ENCODE assay signal across 11 cellular contexts in the genomic region with DNA sequence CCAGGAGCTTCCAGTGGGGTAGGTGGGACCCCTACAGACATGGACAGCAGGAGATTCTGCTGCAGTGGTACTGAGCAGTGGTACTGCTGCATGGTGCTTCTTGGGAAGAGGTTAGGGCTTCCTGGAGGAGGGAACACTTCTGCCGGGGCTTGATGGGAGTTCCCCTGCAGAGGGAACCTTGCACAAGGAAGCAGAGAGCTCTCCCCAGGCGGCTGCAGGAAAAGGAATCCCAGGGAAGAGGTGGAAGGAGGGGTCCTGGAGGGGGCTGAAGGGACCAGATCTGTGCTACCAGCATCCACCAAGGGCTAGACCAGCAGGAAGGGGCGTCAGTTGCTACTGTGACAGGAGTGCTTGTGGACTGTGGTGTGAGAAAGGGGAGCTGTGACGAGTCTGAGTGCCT. TPM values are rescaled to one million over a fixed set of nuclear protein-coding genes. Genes with fewer than 3 reads are reported as not detected.
DNase-seq lines count a peak whose midpoint lies in the region; ATAC-seq and TF ChIP-seq lines count a peak whose summit lies in the region.
"Had no signal": no experiment of that assay in that cellular context is flagged by ENCODE, and none has a peak within 500 bp of the region (broad histone marks: within the 10 kb centered on the region; RNA-seq: fewer than 3 reads in every experiment).

No MANE protein-coding gene starts in this region.

- 60 to 68% methylated on average over 3 of the region's 4 CpGs for WGBS in mesodermal cell (ENCODE audit: insufficient coverage in 2 of 2), 2 experiments

- no peak overlapping the region for H3K27ac ChIP-seq in mesodermal cell (ENCODE audit: low read depth, low read length, severe bottlenecking)

- TF ChIP-seq CTCF in omental fat pad (IDR thresholded peaks at IDR 0.05): no peak

- no peaks in the 10 kb centered on the region for H3K9me3 Mint-ChIP-seq in stimulated activated naive CD8-positive, alpha-beta T cell treated with anti-CD3 and anti-CD28 coated beads, Interleukin-15, Interleukin-2, amounts not matched to agents 100 ng/mL and 50 ng/mL, for 24 hours
- H3K9me3 Mint-ChIP-seq in activated naive CD8-positive, alpha-beta T cell treated with anti-CD3 and anti-CD28 coated beads, Interleukin-2, amount 50 U/mL, for 24 hours: no peaks in the 10 kb centered on the region

- H3K9me3 ChIP-seq in mesodermal cell (ENCODE audit: control insufficient read depth, low read length): no peaks in the 10 kb centered on the region

- no peak for ATAC-seq in stimulated activated naive CD8-positive, alpha-beta T cell treated with anti-CD3 and anti-CD28 coated beads, Interleukin-15, Interleukin-2, amounts not matched to agents 100 U/mL and 50 U/mL, for 24 hours
- no peak for ATAC-seq in activated naive CD8-positive, alpha-beta T cell treated with anti-CD3 and anti-CD28 coated beads, Interleukin-2, amount 50 U/mL, for 24 hours
- no peak for ATAC-seq in omental fat pad (ENCODE audit: low FRiP score)

- H3K4me1 ChIP-seq in mesodermal cell (ENCODE audit: control insufficient read depth, insufficient read depth, low read length, poor library complexity, severe bottlenecking): peaks cover 29% of the 10 kb centered on the region

- peaks cover 34% of the 10 kb centered on the region for H3K4me1 Mint-ChIP-seq in stimulated activated naive CD8-positive, alpha-beta T cell treated with anti-CD3 and anti-CD28 coated beads, Interleukin-15, Interleukin-2, amounts not matched to agents 100 ng/mL and 50 ng/mL, for 24 hours (ENCODE audit: low read depth)
- H3K4me1 Mint-ChIP-seq in activated naive CD8-positive, alpha-beta T cell treated with anti-CD3 and anti-CD28 coated beads, Interleukin-2, amount 50 U/mL, for 24 hours: peaks cover 29% of the 10 kb centered on the region

- H3K27ac Mint-ChIP-seq in stimulated activated naive CD8-positive, alpha-beta T cell treated with anti-CD3 and anti-CD28 coated beads, Interleukin-15, Interleukin-2, amounts not matched to agents 100 ng/mL and 50 ng/mL, for 24 hours: peak overlapping the region; percentile 12
- no peak overlapping the region for H3K27ac Mint-ChIP-seq in activated naive CD8-positive, alpha-beta T cell treated with anti-CD3 and anti-CD28 coated beads, Interleukin-2, amount 50 U/mL, for 24 hours

- peak overlapping the region; percentile 67 for H3K4me3 Mint-ChIP-seq in stimulated activated naive CD8-positive, alpha-beta T cell treated with anti-CD3 and anti-CD28 coated beads, Interleukin-15, Interleukin-2, amounts not matched to agents 100 ng/mL and 50 ng/mL, for 24 hours
- peak overlapping the region; percentile 64 for H3K4me3 Mint-ChIP-seq in activated naive CD8-positive, alpha-beta T cell treated with anti-CD3 and anti-CD28 coated beads, Interleukin-2, amount 50 U/mL, for 24 hours

- peaks cover 12% of the 10 kb centered on the region for H3K36me3 Mint-ChIP-seq in stimulated activated naive CD8-positive, alpha-beta T cell treated with anti-CD3 and anti-CD28 coated beads, Interleukin-15, Interleukin-2, amounts not matched to agents 100 ng/mL and 50 ng/mL, for 24 hours (ENCODE audit: low read depth)
- peaks cover 3% of the 10 kb centered on the region for H3K36me3 Mint-ChIP-seq in activated naive CD8-positive, alpha-beta T cell treated with anti-CD3 and anti-CD28 coated beads, Interleukin-2, amount 50 U/mL, for 24 hours (ENCODE audit: low read depth)

- H3K27me3 Mint-ChIP-seq in stimulated activated naive CD8-positive, alpha-beta T cell treated with anti-CD3 and anti-CD28 coated beads, Interleukin-15, Interleukin-2, amounts not matched to agents 100 ng/mL and 50 ng/mL, for 24 hours: peaks cover 6% of the 10 kb centered on the region
- H3K27me3 Mint-ChIP-seq in activated naive CD8-positive, alpha-beta T cell treated with anti-CD3 and anti-CD28 coated beads, Interleukin-2, amount 50 U/mL, for 24 hours: peaks cover 11% of the 10 kb centered on the region

- H3K36me3 ChIP-seq in mesodermal cell (ENCODE audit: control insufficient read depth, insufficient read depth, low read length): peaks cover 62% of the 10 kb centered on the region

- H3K4me3 ChIP-seq in mesodermal cell (ENCODE audit: extremely low read depth, insufficient read depth, low read length, poor library complexity, severe bottlenecking): peak overlapping the region; percentile 3

- no peak for DNase-seq in stimulated activated naive CD8-positive, alpha-beta T cell treated with anti-CD3 and anti-CD28 coated beads, Interleukin-15, Interleukin-2, amounts not matched to agents 100 U/mL and 50 U/mL, for 24 hours
- no peak for DNase-seq in activated naive CD8-positive, alpha-beta T cell treated with anti-CD3 and anti-CD28 coated beads, Interleukin-2, amount 50 U/mL, for 24 hours
- DNase-seq in ureter (ENCODE audit: low spot score) (no peak), DMS53 treated with DMSO at 0.1 percent for 48 hours (lab: John Stamatoyannopoulos, UW; ENCODE audit: unreplicated experiment) (no peak), omental fat pad (ENCODE audit: low spot score) (no peak), pons (ENCODE audit: low spot score) (no peak)
- DNase-seq: activated effector memory CD4-positive, alpha-beta T cell treated with Interleukin-2 at 50 U/mL for 16 hours; dorsolateral prefrontal cortex; NCI-H187 treated with DMSO at 0.1 percent for 48 hours had no signal

RNA-seq across cellular contexts. Expression of gene RIPOR1, which starts 10.6 kb away (rescaled TPM):
- polyA plus RNA-seq in mesodermal cell (2013, experiment 1 of 2): 63.3 TPM
- polyA plus RNA-seq in mesodermal cell (2013, experiment 2 of 2): 57.3 TPM
- total RNA-seq in ureter (57.6 TPM), omental fat pad (10 to 100 TPM; 27.4 to 91.1 (median 64.8) TPM)

RNA-seq across cellular contexts. Expression of gene CTCF, which starts 23.1 kb away (rescaled TPM):
- 41.5 TPM for polyA plus RNA-seq in mesodermal cell (2013, experiment 1 of 2)
- polyA plus RNA-seq in mesodermal cell (2013, experiment 2 of 2): 40.7 TPM
- 54.6 TPM for total RNA-seq in ureter
- total RNA-seq in omental fat pad: 10 to 100 TPM; 24.2 to 42.9 (median 28.2) TPM

RNA-seq across cellular contexts. Expression of gene AGRP, which starts 55.9 kb away (rescaled TPM):
- polyA plus RNA-seq in mesodermal cell (2013, experiment 1 of 2): not detected
- polyA plus RNA-seq in mesodermal cell (2013, experiment 2 of 2): not detected
- total RNA-seq in ureter (not detected), omental fat pad (not detected)

RNA-seq across cellular contexts. Expression of gene ATP6V0D1, which starts 58.3 kb away (rescaled TPM):
- polyA plus RNA-seq in mesodermal cell (2013, experiment 1 of 2): 64.5 TPM
- 59.7 TPM for polyA plus RNA-seq in mesodermal cell (2013, experiment 2 of 2)
- 89.2 TPM for total RNA-seq in ureter
- total RNA-seq in omental fat pad: 100 to 1,000 TPM in 3 of 4 donors, 10 to 100 TPM in 1; 67.8 to 154 (median 124) TPM
